In the genomic region with DNA sequence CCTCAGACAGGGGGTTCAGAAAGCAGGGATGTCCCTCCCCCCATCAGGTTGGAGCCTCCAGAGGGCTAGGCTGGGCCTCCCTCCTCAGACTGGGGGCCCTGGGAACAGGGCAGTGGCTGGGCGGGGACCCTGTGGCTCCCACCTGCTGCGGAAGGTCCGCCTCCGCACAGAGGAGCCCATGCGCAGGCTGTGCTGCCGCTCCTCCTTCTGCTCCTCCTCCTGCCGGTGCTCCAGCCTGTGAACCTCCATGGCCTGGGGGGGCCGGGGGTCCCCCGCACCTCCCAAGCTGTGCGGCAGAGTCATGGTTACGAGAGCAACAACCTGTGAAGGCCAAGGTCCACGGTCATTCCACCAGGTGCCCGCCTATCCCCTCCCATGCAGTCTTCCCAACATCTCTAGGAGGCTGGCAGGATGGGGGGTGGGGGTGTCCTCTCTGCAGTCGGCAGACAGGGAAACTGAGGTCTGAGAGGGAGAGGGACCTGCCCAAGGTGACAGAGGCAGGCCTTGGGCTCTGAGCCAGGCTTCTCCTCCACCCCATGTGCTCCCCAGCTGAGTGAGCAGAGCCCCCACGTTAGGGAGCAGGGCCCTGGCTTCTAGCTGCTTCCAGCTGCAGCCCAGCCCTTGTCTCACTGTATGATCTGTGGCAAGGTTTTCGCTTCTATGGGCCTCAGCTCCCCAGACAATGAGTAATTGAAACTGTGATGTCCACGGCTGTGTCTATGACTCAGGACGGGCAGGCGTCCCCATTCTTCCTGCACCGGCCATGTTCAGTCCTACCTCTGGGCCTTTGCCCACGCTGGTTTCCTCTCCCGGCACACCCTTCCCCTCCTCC, we compare ENCODE assay signal across 9 cellular contexts. TPM values are rescaled to one million over a fixed set of nuclear protein-coding genes. Genes with fewer than 3 reads are reported as not detected.
DNase-seq lines count a peak whose midpoint lies in the region; ATAC-seq, FAIRE-seq and TF ChIP-seq lines count a peak whose summit lies in the region.
"Had no signal": no experiment of that assay in that cellular context is flagged by ENCODE, and none has a peak within 500 bp of the region (broad histone marks: within the 10 kb centered on the region; RNA-seq: fewer than 3 reads in every experiment).

No MANE protein-coding gene starts in this region.

- no peaks in the 10 kb centered on the region for H4K20me1 ChIP-seq in IMR-90 (ENCODE audit: insufficient read depth, low read length)
- no peaks in the 10 kb centered on the region for H4K20me1 ChIP-seq in H1 (replicated peaks in 1 of 2; ENCODE audit: control insufficient read depth in 1 of 2, insufficient read depth in 2 of 2, low read length in 2 of 2)

- H2BK20ac ChIP-seq in IMR-90 (ENCODE audit: low read depth, low read length), result no peak overlapping the region
- H2BK20ac ChIP-seq in H1 (ENCODE audit: low read length), result 0 out of 2 replicates have a peak overlapping the region, but pooled peaks have one; percentile 48

- H3K4me3 ChIP-seq in IMR-90 (ENCODE audit: insufficient read depth, low read depth, low read length), result no peak overlapping the region
- H3K4me3 ChIP-seq in H1 (ENCODE audit: extremely low read depth in 1 of 4, insufficient read depth in 2 of 4, low read depth in 3 of 4, low read length in 4 of 4), result no peak overlapping the region

- TF ChIP-seq EP300 in H1 (IDR thresholded peaks at IDR 0.05; ENCODE audit: borderline replicate concordance in 1 of 2, low read depth in 2 of 2, low read length in 2 of 2), result no peak

- no peak overlapping the region for H4K91ac ChIP-seq in IMR-90 (ENCODE audit: insufficient read depth, low read depth, low read length)
- H4K91ac ChIP-seq in H1 (replicated peaks; ENCODE audit: insufficient read length, low read length), result no peak overlapping the region

- no peaks in the 10 kb centered on the region for H3K79me1 ChIP-seq in IMR-90 (ENCODE audit: low read depth in 1 of 2, low read length in 2 of 2)
- no peaks in the 10 kb centered on the region for H3K79me1 ChIP-seq in H1 (ENCODE audit: low read depth, low read length)

- H4K5ac ChIP-seq in IMR-90 (ENCODE audit: low read depth, low read length) (no peak overlapping the region), H1 (ENCODE audit: insufficient read length, low read depth, low read length) (no peak overlapping the region)

- H3K9ac ChIP-seq in IMR-90 (ENCODE audit: low read depth, low read length) (no peak overlapping the region), H1 (replicated peaks in 1 of 4; ENCODE audit: extremely low read depth in 1 of 4, low read depth in 3 of 4, low read length in 3 of 4) (no peak overlapping the region)

- H2BK5ac ChIP-seq in IMR-90 (ENCODE audit: low read depth, low read length, poor library complexity, severe bottlenecking), result no peak overlapping the region
- no peak overlapping the region for H2BK5ac ChIP-seq in H1 (ENCODE audit: low read depth, low read length)

- H3K9me1 ChIP-seq in IMR-90 (ENCODE audit: insufficient read depth, low read length), result no peaks in the 10 kb centered on the region

- H3K36me3 ChIP-seq in IMR-90 (ENCODE audit: control insufficient read depth, insufficient read depth, low read length) (no peaks in the 10 kb centered on the region), H1 (ENCODE audit: control insufficient read depth in 2 of 4, insufficient read depth in 4 of 4, low read length in 3 of 4) (no peaks in the 10 kb centered on the region)

- CTCF ChIA-PET in IMR-90 (lab: Yijun Ruan, JAX), result interaction anchor here (0.5 kb wide), 1 partner anchor 169 kb away, joined by 7 read pairs; no protein-coding TSS in a partner anchor
- CTCF ChIA-PET in H1 (lab: Charles Lee; ENCODE audit: partially characterized antibody), result interaction anchor here (1.0 to 6.8 kb wide), 2 partner anchors 15 to 307 kb away, joined by 3 to 35 read pairs; a partner anchor contains a TSS

- ATAC-seq in IMR-90 (ENCODE audit: low read depth), result peak; percentile 63

- dilution Hi-C loops in IMR-90 (cut with HindIII; ENCODE audit: low sequenced_read_pairs, unreplicated experiment), result no loop called here

- FAIRE-seq in H1 (lab: Jason Lieb, UNC), result no peak

- TF ChIP-seq RAD21 in IMR-90 (IDR thresholded peaks at IDR 0.05; ENCODE audit: low read length), result no peak
- no peak for TF ChIP-seq RAD21 in H1 (IDR thresholded peaks at IDR 0.05 in 1 of 2, conservative IDR thresholded peaks at IDR 0.05 in 1 of 2; ENCODE audit: low read depth in 2 of 2, low read length in 2 of 2)

- H2AK5ac ChIP-seq in IMR-90 (ENCODE audit: low read depth, low read length) (0 out of 2 replicates have a peak overlapping the region, but pooled peaks have one; percentile 16), H1 (ENCODE audit: low read depth, low read length) (no peak overlapping the region)

- TF ChIP-seq POLR2A in IMR-90 (IDR thresholded peaks at IDR 0.05; ENCODE audit: low read depth, low read length) (no peak), H1 (IDR thresholded peaks at IDR 0.05; ENCODE audit: control extremely low read depth in 1 of 2, low read depth in 2 of 2, low read length in 2 of 2) (no peak)

- TF ChIP-seq CTCF in IMR-90 (conservative IDR thresholded peaks at IDR 0.05; ENCODE audit: low read depth, low read length) (no peak), H1 (IDR thresholded peaks at IDR 0.05; ENCODE audit: control extremely low read depth in 1 of 3, insufficient read depth in 1 of 3, low read depth in 1 of 3, low read length in 3 of 3) (no peak)

- DNase-seq in Caki2 (ENCODE audit: low read depth) (peak; percentile 87), IMR-90 (peak; percentile 69), H1 (ENCODE audit: low read depth in 1 of 2, low spot score in 2 of 2) (no peak), myocyte (ENCODE audit: low read depth) (peak; percentile 80), ureter (ENCODE audit: low spot score) (no peak), NCI-H1105 treated with DMSO at 0.1 percent for 48 hours (lab: John Stamatoyannopoulos, UW) (no peak), NCI-H774 (lab: John Stamatoyannopoulos, UW) (no peak), NCI-H1105 (lab: John Stamatoyannopoulos, UW) (no peak)
- DNase-seq: activated gamma-delta T cell had no signal

- H3K4me1 ChIP-seq in IMR-90 (ENCODE audit: control insufficient read depth, insufficient read depth, low read length), result peaks cover 3% of the 10 kb centered on the region; the same call in 1 of the 2 replicates
- peaks cover 0 to 8% (median 4%) of the 10 kb centered on the region in 4 experiments; a peak in 4 of 7 replicates for H3K4me1 ChIP-seq in H1 (replicated peaks in 1 of 4; ENCODE audit: control insufficient read depth in 3 of 4, insufficient read depth in 4 of 4, low read length in 3 of 4)

- no peaks in the 10 kb centered on the region; the same call in 1 of the 2 replicates for H3K23me2 ChIP-seq in H1 (ENCODE audit: low read depth, low read length)

- POLR2A ChIA-PET in IMR-90 (lab: Charles Lee; ENCODE audit: unreplicated experiment), result no interaction called here
- POLR2A ChIA-PET in H1 (lab: Charles Lee; ENCODE audit: partially characterized antibody), result no interaction called here

- H3K27me3 ChIP-seq in IMR-90 (ENCODE audit: control insufficient read depth, insufficient read depth, low read length) (peaks cover 27% of the 10 kb centered on the region), H1 (replicated peaks in 1 of 4; ENCODE audit: control insufficient read depth in 3 of 4, extremely low read depth in 1 of 4, insufficient read depth in 3 of 4, low read length in 3 of 4) (no peaks in the 10 kb centered on the region)

- H3K4me2 ChIP-seq in IMR-90 (ENCODE audit: low read depth, low read length) (no peak overlapping the region), H1 (ENCODE audit: insufficient read depth in 1 of 2, low read depth in 2 of 2, low read length in 2 of 2) (0 out of 4 replicates have a peak overlapping the region, but pooled peaks of 1 of the 2 experiments have one; percentile 3)

- no peak overlapping the region for H2AK9ac ChIP-seq in IMR-90 (replicated peaks; ENCODE audit: low read depth, low read length, poor library complexity)

- no peak overlapping the region for H2BK15ac ChIP-seq in IMR-90 (ENCODE audit: low read depth, low read length)
- 0 out of 2 replicates have a peak overlapping the region, but pooled peaks have one; percentile 1 for H2BK15ac ChIP-seq in H1 (ENCODE audit: low read length)

- WGBS in IMR-90 (ENCODE audit: extremely low coverage in 2 of 2, insufficient read length in 1 of 2), 2 experiments, result 72% methylated on average over 6 of the region's 22 CpGs; no CpG with 5 or more reads in 1 of the 2 experiments
- 85% methylated on average over 20 of the region's 22 CpGs; no CpG with 5 or more reads in 1 of the 2 experiments for WGBS in H1 (ENCODE audit: extremely low coverage in 1 of 2, insufficient coverage in 1 of 2, insufficient read length in 1 of 2, insufficient replicate concordance in 2 of 2, low coverage in 1 of 2, low lambda C conversion rate in 2 of 2, missing lambda C conversion rate in 1 of 2), 2 experiments

- intact Hi-C loops in IMR-90 (cut with micrococcal nuclease), result no loop called here

- no TSS peak for BruUV-seq in IMR-90 (replicated peaks; lab: Mats Ljungman, UMichigan)

- H3K79me2 ChIP-seq in H1 (ENCODE audit: control insufficient read depth in 1 of 2, insufficient read depth in 2 of 2, low read length in 2 of 2), result no peaks in the 10 kb centered on the region

- H4K8ac ChIP-seq in IMR-90 (ENCODE audit: low read depth in 2 of 2, low read length in 2 of 2) (no peak overlapping the region), H1 (ENCODE audit: extremely low read depth, insufficient read depth, low read length) (peak overlapping the region; percentile 45; the same call in 1 of the 2 replicates)

- H3K23ac ChIP-seq in IMR-90 (ENCODE audit: low read depth, low read length) (no peak overlapping the region), H1 (ENCODE audit: insufficient read length) (no peak overlapping the region)

- 0 out of 2 replicates have a peak overlapping the region, but pooled peaks have one; percentile 40 for H3K14ac ChIP-seq in IMR-90 (replicated peaks; ENCODE audit: low read depth, low read length)
- no peak overlapping the region for H3K14ac ChIP-seq in H1 (ENCODE audit: insufficient read length)

- H3K4ac ChIP-seq in IMR-90 (ENCODE audit: low read depth, low read length) (peak overlapping the region; percentile 65; the same call in 1 of the 2 replicates), H1 (replicated peaks; ENCODE audit: insufficient read length, low read depth, low read length) (no peak overlapping the region)

- no peak overlapping the region for H3K18ac ChIP-seq in IMR-90 (ENCODE audit: low read depth, low read length)
- no peak overlapping the region for H3K18ac ChIP-seq in H1 (ENCODE audit: extremely low read depth, low read length)

- H3K56ac ChIP-seq in IMR-90 (ENCODE audit: extremely low read depth, insufficient read depth, low read length) (no peak overlapping the region), H1 (replicated peaks; ENCODE audit: insufficient read length, low read depth, low read length) (no peak overlapping the region)

- H2AFZ ChIP-seq in IMR-90 (replicated peaks; ENCODE audit: low read length, poor library complexity) (peak overlapping the region; percentile 71), H1 (ENCODE audit: low read length) (peak overlapping the region; percentile 90; the same call in 1 of the 2 replicates)

- no peaks in the 10 kb centered on the region for H3K9me3 ChIP-seq in IMR-90 (ENCODE audit: control insufficient read depth, insufficient read depth, low read length)
- no peaks in the 10 kb centered on the region for H3K9me3 ChIP-seq in H1 (ENCODE audit: insufficient read depth in 2 of 2, low read depth in 1 of 2, low read length in 1 of 2)

- H2BK120ac ChIP-seq in IMR-90 (ENCODE audit: low read depth, low read length) (no peak overlapping the region), H1 (replicated peaks; ENCODE audit: low read depth, low read length) (no peak overlapping the region)

- H3K27ac ChIP-seq in IMR-90 (ENCODE audit: insufficient read depth, low read length) (no peak overlapping the region), H1 (ENCODE audit: low read depth, low read length) (no peak overlapping the region)

- H2BK12ac ChIP-seq in H1 (ENCODE audit: low read depth, low read length), result no peak overlapping the region

- in situ Hi-C loops in Caki2 (cut with HindIII; ENCODE audit: low pct_unique_long_range_greater_than_20kb, low sequenced_read_pairs), result no loop called here
- in situ Hi-C loops in IMR-90 (cut with MboI; ENCODE audit: low sequenced_read_pairs), result no loop called here

RNA-seq across cellular contexts. Expression of a gene that starts 3.4 kb away (rescaled TPM):
- total RNA-seq in Caki2 (2014; rRNA removed; shearing (Covaris generic); ENCODE audit: low replicate concordance), result 30.5 and 31.5 TPM in 2 replicates
- total RNA-seq in IMR-90 (2012; rRNA removed) (not detected in 2 replicates), myocyte (113 and 161 TPM in 2 replicates), ureter (0.65 TPM)
- polyA plus RNA-seq in IMR-90 (2012; rRNA removed) (0.03 TPM in 1 of 2 replicates, not detected in the other), H1 (2011; rRNA removed) (0.05 and 0.08 TPM in 2 replicates)
- 0.01 TPM in 2 replicates for polyA plus RNA-seq in IMR-90 (2012; cell fraction: cytosol; rRNA removed)
- 0.01 TPM in 2 replicates for polyA plus RNA-seq in IMR-90 (2012; cell fraction: nucleus; rRNA removed; ENCODE audit: low replicate concordance)
- total RNA-seq in H1 (2021; fragmentation: NEBNext Ultra II Directional; extraction: Animal tissue kit (Norgen Biotek cat#: 25700)), result 0.09 and 0.36 TPM in 2 replicates
- 0.04 TPM for polyA plus RNA-seq in H1 (2011; cell fraction: cytosol; rRNA removed)
- 0.04 TPM for polyA plus RNA-seq in H1 (2011; cell fraction: nucleus; rRNA removed)
- 0.09 to 0.28 TPM (median 0.14 TPM) in 4 replicates for polyA plus RNA-seq in H1 (2012, experiment 1 of 2)
- 0.04 TPM for polyA plus RNA-seq in H1 (2012, experiment 2 of 2)
- 0.06 TPM for polyA plus RNA-seq in H1 (2013, experiment 1 of 2)
- 0.06 TPM for polyA plus RNA-seq in H1 (2013, experiment 2 of 2)
- 0.12 and 0.19 TPM in 2 replicates for polyA minus RNA-seq in H1 (2011; rRNA and poly(A)+ RNA removed)
- not detected for polyA minus RNA-seq in H1 (2011; cell fraction: cytosol; rRNA and poly(A)+ RNA removed)
- 0.20 TPM for polyA minus RNA-seq in H1 (2011; cell fraction: nucleus; rRNA and poly(A)+ RNA removed)
- 43.9 TPM for polyA plus RNA-seq in myocyte (2012)

RNA-seq across cellular contexts. Expression of a gene that starts 34.4 kb away (rescaled TPM):
- 0.61 and 0.68 TPM in 2 replicates for total RNA-seq in Caki2 (2014; rRNA removed; shearing (Covaris generic); ENCODE audit: low replicate concordance)
- total RNA-seq in IMR-90 (2012; rRNA removed) (not detected in 2 replicates), myocyte (not detected in 2 replicates), ureter (0.21 TPM)
- polyA plus RNA-seq in IMR-90 (2012; rRNA removed) (not detected in 2 replicates), H1 (2011; rRNA removed) (0.32 and 0.44 TPM in 2 replicates)
- 0.02 TPM in 1 of 2 replicates, not detected in the other for polyA plus RNA-seq in IMR-90 (2012; cell fraction: cytosol; rRNA removed)
- not detected in 2 replicates for polyA plus RNA-seq in IMR-90 (2012; cell fraction: nucleus; rRNA removed; ENCODE audit: low replicate concordance)
- 0.17 and 0.21 TPM in 2 replicates for total RNA-seq in H1 (2021; fragmentation: NEBNext Ultra II Directional; extraction: Animal tissue kit (Norgen Biotek cat#: 25700))
- 0.41 TPM for polyA plus RNA-seq in H1 (2011; cell fraction: cytosol; rRNA removed)
- polyA plus RNA-seq in H1 (2011; cell fraction: nucleus; rRNA removed), result 0.68 TPM
- polyA plus RNA-seq in H1 (2012, experiment 1 of 2), result 0.27 to 0.57 TPM (median 0.38 TPM) in 4 replicates
- polyA plus RNA-seq in H1 (2012, experiment 2 of 2), result 0.24 TPM
- 0.18 TPM for polyA plus RNA-seq in H1 (2013, experiment 1 of 2)
- 0.22 TPM for polyA plus RNA-seq in H1 (2013, experiment 2 of 2)
- 0.17 and 0.47 TPM in 2 replicates for polyA minus RNA-seq in H1 (2011; rRNA and poly(A)+ RNA removed)
- not detected for polyA minus RNA-seq in H1 (2011; cell fraction: cytosol; rRNA and poly(A)+ RNA removed)
- polyA minus RNA-seq in H1 (2011; cell fraction: nucleus; rRNA and poly(A)+ RNA removed), result 0.40 TPM
- not detected for polyA plus RNA-seq in myocyte (2012)

Comparison
In these comparisons a context has a peak if more than half of its experiments do, and no peak if none do; other contexts are left out.
1. DNase-seq: peak in Caki2 (single experiment), IMR-90 (single experiment) and myocyte (single experiment); none in H1 (0 of 2), ureter (single experiment), NCI-H1105 treated with DMSO at 0.1 percent for 48 hours (single experiment), NCI-H774 (single experiment) and NCI-H1105 (single experiment).
2. RNA of a gene that starts 3.4 kb away (total RNA-seq): 113 to 161 TPM in myocyte and 30.5 to 31.5 TPM in Caki2; 0.65 TPM in ureter (single experiment), 0.09 to 0.36 TPM in H1 and not detected in IMR-90; every median in the first group is over 10 times any median in the second.